30 cellular contexts compared by ENCODE assay signal in genomic region chr10:86060386-86061280, GRCh38.
"Had no signal": no experiment of that assay in that cellular context is flagged by ENCODE, and none has a peak within 500 bp of the region (broad histone marks: within the 10 kb centered on the region; RNA-seq: fewer than 3 reads in every experiment).

No MANE protein-coding gene starts in this region.

- H3K9me3 Mint-ChIP-seq: activated CD4-positive, alpha-beta T cell treated with anti-CD3 and anti-CD28 coated beads, Interleukin-2, amount 10 ng/mL, durations not matched to agents 24 days and 14 days; activated naive CD4-positive, alpha-beta T cell treated with anti-CD3 and anti-CD28 coated beads for 36 hours; activated naive CD4-positive, alpha-beta T cell treated with anti-CD3 and anti-CD28 coated beads, Interleukin-2, amount 50 U/mL, for 72 hours; activated T-cell treated with anti-CD3 and anti-CD28 coated beads, Interleukin-2, amount 50 U/mL, for 4 hours; activated T-helper 1 cell treated with anti-CD3 and anti-CD28 coated beads, Interleukin-12 subunit alpha, Interleukin-12 subunit beta, Interleukin-2, Interleukin-4 antibody, amounts not matched to agents 30 ng/mL and 10 ng/mL and 1 ng/mL, durations not matched to agents 14 hours and 24 hours and 36 hours; IgD-negative memory B cell had no signal

- H3K36me3 Mint-ChIP-seq: activated naive CD4-positive, alpha-beta T cell treated with anti-CD3 and anti-CD28 coated beads, Interleukin-2, amount 50 U/mL, for 72 hours; IgD-negative memory B cell had no signal

- H3K27ac ChIP-seq: adrenal gland, body of pancreas, breast epithelium, SJCRH30, SK-N-MC had no signal

- H3K4me1 Mint-ChIP-seq: activated CD4-positive, alpha-beta T cell treated with anti-CD3 and anti-CD28 coated beads, Interleukin-2, amount 10 ng/mL, durations not matched to agents 24 days and 14 days; IgD-negative memory B cell had no signal

- DNase-seq: activated CD4-positive, alpha-beta T cell treated with anti-CD3 and anti-CD28 coated beads, Interleukin-2, amount 10 ng/mL, durations not matched to agents 24 days and 14 days; activated CD4-positive, alpha-beta T cell treated with anti-CD3 and anti-CD28 coated beads, Interleukin-2, amount 50 U/mL, for 4 hours; activated CD8-positive, alpha-beta memory T cell treated with anti-CD3 and anti-CD28 coated beads, Interleukin-2, amount 50 U/mL, for 4 hours; activated gamma-delta T cell treated with Interleukin-2 at 50 U/mL for 16 hours; activated naive CD4-positive, alpha-beta T cell treated with anti-CD3 and anti-CD28 coated beads for 36 hours; activated T-cell treated with anti-CD3 and anti-CD28 coated beads for 4 hours; activated T-cell treated with anti-CD3 and anti-CD28 coated beads, Interleukin-2, amount 50 U/mL, for 4 hours; body of pancreas; Karpas-422; KBM-7; NCI-H1048; NCI-H1105 treated with DMSO at 0.1 percent for 48 hours; NCI-H1436 treated with DMSO at 0.1 percent for 48 hours; NCI-H187 treated with DMSO at 0.1 percent for 48 hours; NCI-H2081; NCI-H2171 treated with DMSO at 0.1 percent for 48 hours; NCI-H2227 treated with DMSO at 0.1 percent for 48 hours; NCI-H510A treated with DMSO at 0.1 percent for 48 hours; NCI-H526 treated with DMSO at 0.1 percent for 48 hours; NCI-H774; SHP77; SJCRH30; T1000 had no signal

- H3K9me3 ChIP-seq: adrenal gland, body of pancreas, breast epithelium, SJCRH30 had no signal

- H3K27me3 ChIP-seq: adrenal gland, body of pancreas, breast epithelium, SJCRH30 had no signal

- H3K4me3 Mint-ChIP-seq: activated CD4-positive, alpha-beta T cell treated with anti-CD3 and anti-CD28 coated beads, Interleukin-2, amount 10 ng/mL, durations not matched to agents 24 days and 14 days; activated naive CD4-positive, alpha-beta T cell treated with anti-CD3 and anti-CD28 coated beads for 36 hours; activated T-cell treated with anti-CD3 and anti-CD28 coated beads, Interleukin-2, amount 50 U/mL, for 4 hours; activated T-helper 1 cell treated with anti-CD3 and anti-CD28 coated beads, Interleukin-12 subunit alpha, Interleukin-12 subunit beta, Interleukin-2, Interleukin-4 antibody, amounts not matched to agents 30 ng/mL and 10 ng/mL and 1 ng/mL, durations not matched to agents 14 hours and 24 hours and 36 hours; IgD-negative memory B cell had no signal

- H3K27ac Mint-ChIP-seq: activated CD4-positive, alpha-beta T cell treated with anti-CD3 and anti-CD28 coated beads, Interleukin-2, amount 10 ng/mL, durations not matched to agents 24 days and 14 days; activated naive CD4-positive, alpha-beta T cell treated with anti-CD3 and anti-CD28 coated beads for 36 hours; activated naive CD4-positive, alpha-beta T cell treated with anti-CD3 and anti-CD28 coated beads, Interleukin-2, amount 50 U/mL, for 72 hours; activated T-helper 1 cell treated with anti-CD3 and anti-CD28 coated beads, Interleukin-12 subunit alpha, Interleukin-12 subunit beta, Interleukin-2, Interleukin-4 antibody, amounts not matched to agents 30 ng/mL and 10 ng/mL and 1 ng/mL, durations not matched to agents 14 hours and 24 hours and 36 hours; IgD-negative memory B cell had no signal

- H3K4me1 ChIP-seq: adrenal gland, body of pancreas, breast epithelium, SJCRH30 had no signal

- H3K4me3 ChIP-seq: adrenal gland, body of pancreas, breast epithelium, SJCRH30, SK-N-MC had no signal

- ATAC-seq: activated naive CD4-positive, alpha-beta T cell treated with anti-CD3 and anti-CD28 coated beads, Interleukin-2, amount 50 U/mL, for 72 hours; activated T-cell treated with anti-CD3 and anti-CD28 coated beads, Interleukin-2, amount 50 U/mL, for 4 hours; body of pancreas; Panc1 had no signal

- H3K36me3 ChIP-seq: adrenal gland, breast epithelium, SJCRH30 had no signal
